In the genomic region with DNA sequence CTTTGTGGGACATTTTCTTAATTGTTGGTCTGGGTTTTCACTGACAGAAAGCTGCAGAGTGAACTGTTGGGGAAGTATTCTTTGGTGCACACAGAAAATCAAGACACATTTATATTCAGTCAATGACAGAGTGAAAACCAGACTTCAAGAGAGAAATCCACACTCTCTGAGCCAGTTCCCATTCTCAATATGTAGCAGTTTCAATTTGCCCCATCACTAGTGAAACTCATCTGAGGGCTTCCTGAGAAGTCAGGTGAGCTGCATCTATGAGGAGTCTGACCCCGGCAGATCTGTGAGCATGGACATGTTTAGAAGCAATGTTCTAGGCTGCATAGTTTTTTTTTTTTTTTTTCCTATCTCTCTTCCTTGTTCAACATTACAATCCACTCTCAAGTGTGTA, we compare ENCODE assay signal across 11 cellular contexts.
DNase-seq lines count a peak whose midpoint lies in the region; ATAC-seq lines count a peak whose summit lies in the region.
"Had no signal": no experiment of that assay in that cellular context is flagged by ENCODE, and none has a peak within 500 bp of the region (broad histone marks: within the 10 kb centered on the region; RNA-seq: fewer than 3 reads in every experiment).

No MANE protein-coding gene starts in this region.

- peak overlapping the region; percentile 2 for H3K4me3 Mint-ChIP-seq in activated T-cell treated with anti-CD3 and anti-CD28 coated beads, Interleukin-2, amount 50 U/mL, for 4 hours
- no peak overlapping the region for H3K4me3 Mint-ChIP-seq in activated naive CD8-positive, alpha-beta T cell treated with anti-CD3 and anti-CD28 coated beads for 36 hours
- H3K4me3 Mint-ChIP-seq: activated naive CD4-positive, alpha-beta T cell treated with anti-CD3 and anti-CD28 coated beads, Interleukin-2, amount 50 U/mL, for 24 hours had no signal

- ATAC-seq in activated T-cell treated with anti-CD3 and anti-CD28 coated beads, Interleukin-2, amount 50 U/mL, for 4 hours = peak; percentile 19 to 36
- ATAC-seq in GM21447 (IDR thresholded peaks at IDR 0.05; ENCODE audit: unreplicated experiment) = peak; percentile 81
- ATAC-seq in HG03097 (IDR thresholded peaks at IDR 0.05; ENCODE audit: low FRiP score, unreplicated experiment) = peak; percentile 88

- no peaks in the 10 kb centered on the region for H3K9me3 Mint-ChIP-seq in activated T-cell treated with anti-CD3 and anti-CD28 coated beads, Interleukin-2, amount 50 U/mL, for 4 hours
- peaks cover 1% of the 10 kb centered on the region for H3K9me3 Mint-ChIP-seq in activated naive CD8-positive, alpha-beta T cell treated with anti-CD3 and anti-CD28 coated beads for 36 hours

- in situ Hi-C loops in ACHN (cut with HindIII; ENCODE audit: low pct_ligation_motif_present, low pct_unique_long_range_greater_than_20kb, low sequenced_read_pairs) = no loop called here

- H3K4me1 Mint-ChIP-seq in activated T-cell treated with anti-CD3 and anti-CD28 coated beads, Interleukin-2, amount 50 U/mL, for 4 hours (ENCODE audit: low read depth) = peaks cover 54% of the 10 kb centered on the region
- H3K4me1 Mint-ChIP-seq in activated naive CD8-positive, alpha-beta T cell treated with anti-CD3 and anti-CD28 coated beads for 36 hours = peaks cover 51% of the 10 kb centered on the region

- no peaks in the 10 kb centered on the region for H3K27me3 Mint-ChIP-seq in activated T-cell treated with anti-CD3 and anti-CD28 coated beads, Interleukin-2, amount 50 U/mL, for 4 hours (ENCODE audit: low read depth)
- no peaks in the 10 kb centered on the region for H3K27me3 Mint-ChIP-seq in activated naive CD8-positive, alpha-beta T cell treated with anti-CD3 and anti-CD28 coated beads for 36 hours
- H3K27me3 Mint-ChIP-seq: activated naive CD4-positive, alpha-beta T cell treated with anti-CD3 and anti-CD28 coated beads, Interleukin-2, amount 50 U/mL, for 24 hours had no signal

- H3K36me3 Mint-ChIP-seq in activated T-cell treated with anti-CD3 and anti-CD28 coated beads, Interleukin-2, amount 50 U/mL, for 4 hours (ENCODE audit: insufficient read depth) = peaks cover 3% of the 10 kb centered on the region
- H3K36me3 Mint-ChIP-seq in activated naive CD8-positive, alpha-beta T cell treated with anti-CD3 and anti-CD28 coated beads for 36 hours = peaks cover 5% of the 10 kb centered on the region

- H3K27ac Mint-ChIP-seq in activated naive CD8-positive, alpha-beta T cell treated with anti-CD3 and anti-CD28 coated beads for 36 hours = peak overlapping the region; percentile 22
- H3K27ac Mint-ChIP-seq: activated naive CD4-positive, alpha-beta T cell treated with anti-CD3 and anti-CD28 coated beads, Interleukin-2, amount 50 U/mL, for 24 hours had no signal

- DNase-seq in activated T-cell treated with anti-CD3 and anti-CD28 coated beads, Interleukin-2, amount 50 U/mL, for 4 hours = no peak
- DNase-seq in activated T-cell treated with anti-CD3 and anti-CD28 coated beads for 4 hours (no peak), NCI-H345 treated with DMSO at 0.1 percent for 48 hours (lab: John Stamatoyannopoulos, UW; ENCODE audit: unreplicated experiment) (no peak), AG20443 (ENCODE audit: low spot score) (no peak), ACHN (no peak)
- no peak for DNase-seq in activated naive CD8-positive, alpha-beta T cell treated with anti-CD3 and anti-CD28 coated beads for 36 hours
- DNase-seq: effector memory CD4-positive, alpha-beta T cell; NCI-H69 had no signal

Comparison
In these comparisons a context has a peak if more than half of its experiments do, and no peak if none do; other contexts are left out.
1. ATAC-seq: peak in every context shown above with its lines; median percentile 88 in HG03097; 81 in GM21447; 28 in activated T-cell treated with anti-CD3 and anti-CD28 coated beads, Interleukin-2, amount 50 U/mL, for 4 hours.